ENCODE assay signal across 22 cellular contexts in the genomic region with DNA sequence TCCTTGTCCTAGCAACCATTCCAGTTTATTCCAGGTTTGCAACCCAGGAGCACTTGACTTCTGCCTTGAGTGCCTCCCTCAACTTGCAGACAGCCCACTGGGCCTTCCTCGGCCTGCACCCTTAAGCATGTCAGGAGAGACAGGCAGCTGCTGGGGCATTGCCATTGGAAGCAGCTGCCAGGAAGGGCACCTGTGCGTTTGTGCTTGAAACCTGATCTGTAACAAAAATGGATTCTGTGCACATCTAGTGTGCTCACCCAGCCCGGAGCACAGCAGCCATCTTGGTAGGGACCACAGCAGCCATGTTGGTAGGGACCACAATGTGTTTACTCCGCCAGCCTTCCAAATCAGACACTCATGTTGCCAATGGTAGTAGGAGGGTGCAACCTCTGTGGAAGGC. TPM values are rescaled to one million over a fixed set of nuclear protein-coding genes. Genes with fewer than 3 reads are reported as not detected.
"Had no signal": no experiment of that assay in that cellular context is flagged by ENCODE, and none has a peak within 500 bp of the region (broad histone marks: within the 10 kb centered on the region; RNA-seq: fewer than 3 reads in every experiment).

No MANE protein-coding gene starts in this region.

- H3K9me3 ChIP-seq: body of pancreas, esophagus squamous epithelium, neutrophil, thoracic aorta had no signal

- H3K36me3 Mint-ChIP-seq: activated naive CD4-positive, alpha-beta T cell treated with anti-CD3 and anti-CD28 coated beads, Interleukin-2, amount 50 U/mL, for 72 hours; natural killer cell; stimulated activated effector memory CD8-positive, alpha-beta T cell treated with anti-CD3 and anti-CD28 coated beads, Interleukin-12 subunit alpha, Interleukin-12 subunit beta, amount 100 ng/mL, for 72 hours had no signal

- H3K27ac Mint-ChIP-seq: activated B cell treated with CpG ODN at 0.5 μM for 24 hours; activated CD4-positive, alpha-beta T cell treated with anti-CD3 and anti-CD28 coated beads, Interleukin-2, amount 10 ng/mL, durations not matched to agents 24 days and 14 days; activated CD8-positive, alpha-beta T cell treated with anti-CD3 and anti-CD28 coated beads, Interleukin-2, amount 10 ng/mL, durations not matched to agents 7 days and 5 days; activated naive CD4-positive, alpha-beta T cell treated with anti-CD3 and anti-CD28 coated beads, Interleukin-2, amount 50 U/mL, for 72 hours; activated T-cell treated with anti-CD3 and anti-CD28 coated beads, Interleukin-2, amount 50 U/mL, for 72 hours; natural killer cell; stimulated activated effector memory CD8-positive, alpha-beta T cell treated with anti-CD3 and anti-CD28 coated beads, Interleukin-12 subunit alpha, Interleukin-12 subunit beta, amount 100 ng/mL, for 72 hours had no signal

- H3K9me3 Mint-ChIP-seq: activated B cell treated with CpG ODN at 0.5 μM for 24 hours; activated CD4-positive, alpha-beta T cell treated with anti-CD3 and anti-CD28 coated beads, Interleukin-2, amount 10 ng/mL, durations not matched to agents 24 days and 14 days; activated naive CD4-positive, alpha-beta T cell treated with anti-CD3 and anti-CD28 coated beads, Interleukin-2, amount 50 U/mL, for 72 hours; activated T-cell treated with anti-CD3 and anti-CD28 coated beads, Interleukin-2, amount 50 U/mL, for 72 hours; natural killer cell; stimulated activated effector memory CD8-positive, alpha-beta T cell treated with anti-CD3 and anti-CD28 coated beads, Interleukin-12 subunit alpha, Interleukin-12 subunit beta, amount 100 ng/mL, for 72 hours had no signal

- ATAC-seq: activated CD8-positive, alpha-beta T cell treated with anti-CD3 and anti-CD28 coated beads, Interleukin-2, amount 10 ng/mL, durations not matched to agents 7 days and 5 days; activated naive CD4-positive, alpha-beta T cell treated with anti-CD3 and anti-CD28 coated beads, Interleukin-2, amount 50 U/mL, for 72 hours; activated T-cell treated with anti-CD3 and anti-CD28 coated beads, Interleukin-2, amount 50 U/mL, for 72 hours; body of pancreas; left ventricle myocardium superior; natural killer cell; stimulated activated effector memory CD8-positive, alpha-beta T cell treated with anti-CD3 and anti-CD28 coated beads, Interleukin-12 subunit alpha, Interleukin-12 subunit beta, amount 100 ng/mL, for 72 hours had no signal

- H3K27ac ChIP-seq: body of pancreas, coronary artery, esophagus squamous epithelium, neutrophil, parathyroid adenoma, thoracic aorta had no signal

- DNase-seq: activated B cell treated with CpG ODN at 0.5 μM for 24 hours; activated CD4-positive, alpha-beta T cell treated with anti-CD3 and anti-CD28 coated beads, Interleukin-2, amount 10 ng/mL, durations not matched to agents 24 days and 14 days; activated CD8-positive, alpha-beta memory T cell treated with anti-CD3 and anti-CD28 coated beads, Interleukin-2, amount 50 U/mL, for 4 hours; activated CD8-positive, alpha-beta T cell treated with anti-CD3 and anti-CD28 coated beads, Interleukin-2, amount 10 ng/mL, durations not matched to agents 7 days and 5 days; activated gamma-delta T cell; activated T-cell treated with anti-CD3 and anti-CD28 coated beads, Interleukin-2, amount 50 U/mL, for 72 hours; amniotic stem cell; body of pancreas; caudate nucleus; esophagus squamous epithelium; hypothalamus; kidney glomerular epithelial cell; left ventricle myocardium superior; mesenchymal stem cell; natural killer cell; retina had no signal

- H3K4me3 ChIP-seq: body of pancreas, coronary artery, esophagus squamous epithelium, thoracic aorta had no signal

- H3K36me3 ChIP-seq: esophagus squamous epithelium, neutrophil, thoracic aorta had no signal

- H3K4me1 Mint-ChIP-seq: activated CD4-positive, alpha-beta T cell treated with anti-CD3 and anti-CD28 coated beads, Interleukin-2, amount 10 ng/mL, durations not matched to agents 24 days and 14 days; stimulated activated effector memory CD8-positive, alpha-beta T cell treated with anti-CD3 and anti-CD28 coated beads, Interleukin-12 subunit alpha, Interleukin-12 subunit beta, amount 100 ng/mL, for 72 hours had no signal

- H3K4me1 ChIP-seq: body of pancreas, parathyroid adenoma had no signal

- H3K4me3 Mint-ChIP-seq: activated B cell treated with CpG ODN at 0.5 μM for 24 hours; activated CD4-positive, alpha-beta T cell treated with anti-CD3 and anti-CD28 coated beads, Interleukin-2, amount 10 ng/mL, durations not matched to agents 24 days and 14 days; activated CD8-positive, alpha-beta T cell treated with anti-CD3 and anti-CD28 coated beads, Interleukin-2, amount 10 ng/mL, durations not matched to agents 7 days and 5 days; activated T-cell treated with anti-CD3 and anti-CD28 coated beads, Interleukin-2, amount 50 U/mL, for 72 hours; natural killer cell; stimulated activated effector memory CD8-positive, alpha-beta T cell treated with anti-CD3 and anti-CD28 coated beads, Interleukin-12 subunit alpha, Interleukin-12 subunit beta, amount 100 ng/mL, for 72 hours had no signal

RNA-seq across cellular contexts. Expression of a gene that starts 44.3 kb away (rescaled TPM):
- total RNA-seq: activated B cell treated with CpG ODN at 0.5 μM for 24 hours; activated naive CD4-positive, alpha-beta T cell treated with anti-CD3 and anti-CD28 coated beads, Interleukin-2, amount 50 U/mL, for 72 hours; activated T-cell treated with anti-CD3 and anti-CD28 coated beads, Interleukin-2, amount 50 U/mL, for 72 hours; natural killer cell had no signal
